Comparison of ENCODE assay signal across 17 cellular contexts in the genomic region with DNA sequence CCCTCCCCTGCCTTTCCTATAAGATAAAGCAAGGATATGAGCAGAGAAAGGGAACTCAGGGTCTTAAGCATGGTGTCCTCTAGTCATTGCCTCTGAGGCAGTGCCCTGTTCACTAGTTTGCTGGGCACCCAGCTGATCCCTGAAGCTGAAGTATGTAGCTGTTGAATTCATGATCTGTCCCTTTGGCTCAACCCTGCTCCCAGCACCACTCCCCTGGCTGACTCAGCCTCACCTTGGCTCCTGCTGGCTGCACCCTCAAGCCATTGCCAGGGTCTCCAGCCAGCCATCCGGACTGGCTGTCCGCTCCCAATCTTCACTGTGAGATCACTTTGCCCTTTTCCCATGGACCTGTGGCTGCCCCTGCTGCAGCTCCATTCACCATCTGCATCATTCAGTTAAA.
"Had no signal": no experiment of that assay in that cellular context is flagged by ENCODE, and none has a peak within 500 bp of the region (broad histone marks: within the 10 kb centered on the region; RNA-seq: fewer than 3 reads in every experiment).

No MANE protein-coding gene starts in this region.

- H3K4me1 Mint-ChIP-seq: immature natural killer cell; naive thymus-derived CD4-positive, alpha-beta T cell had no signal

- H3K27ac Mint-ChIP-seq: activated naive CD8-positive, alpha-beta T cell; activated T-cell treated with anti-CD3 and anti-CD28 coated beads, Interleukin-2, amount 50 U/mL, for 24 hours; immature natural killer cell; naive thymus-derived CD4-positive, alpha-beta T cell had no signal

- H3K4me3 ChIP-seq: cardiac muscle cell, sigmoid colon, upper lobe of left lung had no signal

- DNase-seq: activated CD4-positive, alpha-beta T cell treated with anti-CD3 and anti-CD28 coated beads, Interleukin-2, amount 50 U/mL, for 4 hours; activated effector memory CD4-positive, alpha-beta T cell treated with Interleukin-2 at 50 U/mL for 16 hours; activated T-cell treated with anti-CD3 and anti-CD28 coated beads, Interleukin-2, amount 50 U/mL, for 24 hours; effector CD8-positive, alpha-beta T cell; glutamatergic neuron; immature natural killer cell; left cardiac atrium; naive thymus-derived CD4-positive, alpha-beta T cell; sigmoid colon; stimulated activated CD4-positive, alpha-beta T cell treated with anti-CD3 and anti-CD28 coated beads, Interleukin-12 subunit alpha, Interleukin-12 subunit beta, amount 100 ng/mL, for 4 hours; stimulated activated CD4-positive, alpha-beta T cell treated with anti-CD3 and anti-CD28 coated beads, Interleukin-2, amount 100 ng/mL, for 48 hours; stimulated activated naive CD4-positive, alpha-beta T cell treated with Interleukin-2 at 50 U/mL for 16 hours; SW 1271 had no signal

- H3K27ac ChIP-seq: cardiac muscle cell, sigmoid colon, upper lobe of left lung had no signal

- H3K36me3 ChIP-seq: cardiac muscle cell, sigmoid colon, upper lobe of left lung had no signal

- H3K4me1 ChIP-seq: upper lobe of left lung had no signal

- H3K9me3 ChIP-seq: upper lobe of left lung had no signal

- H3K36me3 Mint-ChIP-seq: naive thymus-derived CD4-positive, alpha-beta T cell had no signal

- H3K4me3 Mint-ChIP-seq: activated naive CD8-positive, alpha-beta T cell; activated T-cell treated with anti-CD3 and anti-CD28 coated beads, Interleukin-2, amount 50 U/mL, for 24 hours; immature natural killer cell; naive thymus-derived CD4-positive, alpha-beta T cell had no signal

- H3K27me3 ChIP-seq: cardiac muscle cell, sigmoid colon, upper lobe of left lung had no signal

- FAIRE-seq: colon had no signal
